In the genomic region with DNA sequence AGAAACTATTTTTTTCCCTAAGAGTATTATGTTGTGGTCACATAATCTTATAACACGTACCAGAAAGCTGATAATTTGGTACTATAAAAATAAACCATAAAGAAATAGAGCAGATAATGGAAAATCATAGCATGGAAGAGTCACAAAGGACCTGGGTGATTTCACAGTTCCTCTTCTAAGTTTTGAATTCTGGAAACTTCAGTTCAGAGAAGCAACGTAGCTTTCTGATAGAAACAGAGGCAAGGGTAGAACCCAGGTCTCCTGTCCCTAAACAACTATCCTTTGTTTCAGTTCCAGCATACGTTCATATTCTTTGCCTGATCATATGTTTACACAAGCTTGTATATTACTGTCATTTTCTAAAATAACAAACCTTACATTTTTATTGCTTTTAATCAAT, we compare ENCODE assay signal across 31 cellular contexts.
"Had no signal": no experiment of that assay in that cellular context is flagged by ENCODE, and none has a peak within 500 bp of the region (broad histone marks: within the 10 kb centered on the region; RNA-seq: fewer than 3 reads in every experiment).

No MANE protein-coding gene starts in this region.

- H3K36me3 Mint-ChIP-seq: activated CD4-positive, alpha-beta memory T cell treated with anti-CD3 and anti-CD28 coated beads for 36 hours; activated CD8-positive, alpha-beta memory T cell treated with anti-CD3 and anti-CD28 coated beads, Interleukin-2, amount 10 ng/mL, durations not matched to agents 7 days and 5 days; activated naive CD4-positive, alpha-beta T cell treated with anti-CD3 and anti-CD28 coated beads, Interleukin-2, amount 50 U/mL, for 24 hours; activated naive CD8-positive, alpha-beta T cell treated with anti-CD3 and anti-CD28 coated beads for 36 hours had no signal

- H3K27ac Mint-ChIP-seq: activated CD4-positive, alpha-beta memory T cell treated with anti-CD3 and anti-CD28 coated beads for 36 hours; activated CD4-positive, alpha-beta T cell treated with anti-CD3 and anti-CD28 coated beads for 36 hours; activated CD4-positive, alpha-beta T cell treated with anti-CD3 and anti-CD28 coated beads, Interleukin-2, amount 10 ng/mL, durations not matched to agents 24 days and 14 days; activated CD8-positive, alpha-beta memory T cell treated with anti-CD3 and anti-CD28 coated beads, Interleukin-2, amount 10 ng/mL, durations not matched to agents 7 days and 5 days; activated CD8-positive, alpha-beta T cell treated with anti-CD3 and anti-CD28 coated beads, Interleukin-2, amount 10 ng/mL, durations not matched to agents 7 days and 5 days; activated naive CD4-positive, alpha-beta T cell treated with anti-CD3 and anti-CD28 coated beads for 36 hours; activated naive CD4-positive, alpha-beta T cell treated with anti-CD3 and anti-CD28 coated beads, Interleukin-2, amount 50 U/mL, for 24 hours; activated naive CD8-positive, alpha-beta T cell treated with anti-CD3 and anti-CD28 coated beads for 36 hours; activated naive CD8-positive, alpha-beta T cell treated with anti-CD3 and anti-CD28 coated beads, Interleukin-2, amount 50 U/mL, for 24 hours; activated T-helper 1 cell treated with anti-CD3 and anti-CD28 coated beads, Interleukin-12 subunit alpha, Interleukin-12 subunit beta, Interleukin-2, Interleukin-4 antibody, amounts not matched to agents 30 ng/mL and 10 ng/mL and 1 ng/mL, durations not matched to agents 14 hours and 24 hours and 36 hours; activated T-helper 2 cell treated with anti-CD3 and anti-CD28 coated beads, Interferon-gamma antibody, Interleukin-2, Interleukin-4, amounts not matched to agents 10 μg/mL and 5 μg/mL and 100 μg/mL, durations not matched to agents 14 hours and 24 hours and 36 hours; T-helper 17 cell; T-helper 2 cell treated with Interferon-gamma antibody and Interleukin-4, amounts not matched to agents 5 μg/mL and 100 μg/mL, for 36 hours had no signal

- ATAC-seq: activated CD4-positive, alpha-beta T cell treated with anti-CD3 and anti-CD28 coated beads for 36 hours; activated CD8-positive, alpha-beta memory T cell treated with anti-CD3 and anti-CD28 coated beads, Interleukin-2, amount 10 ng/mL, durations not matched to agents 7 days and 5 days; activated CD8-positive, alpha-beta T cell treated with anti-CD3 and anti-CD28 coated beads, Interleukin-2, amount 10 ng/mL, durations not matched to agents 7 days and 5 days; activated naive CD8-positive, alpha-beta T cell treated with anti-CD3 and anti-CD28 coated beads, Interleukin-2, amount 50 U/mL, for 24 hours; body of pancreas; T-helper 17 cell had no signal

- DNase-seq: activated CD4-positive, alpha-beta memory T cell treated with anti-CD3 and anti-CD28 coated beads for 36 hours; activated CD4-positive, alpha-beta T cell treated with anti-CD3 and anti-CD28 coated beads for 36 hours; activated CD4-positive, CD25-positive, alpha-beta regulatory T cell; activated CD4-positive, CD25-positive, alpha-beta regulatory T cell treated with anti-CD3 and anti-CD28 coated beads, Interleukin-2, amount 50 U/mL, for 72 hours; activated CD8-positive, alpha-beta memory T cell treated with anti-CD3 and anti-CD28 coated beads, Interleukin-2, amount 10 ng/mL, durations not matched to agents 7 days and 5 days; activated CD8-positive, alpha-beta memory T cell treated with anti-CD3 and anti-CD28 coated beads, Interleukin-2, amount 50 U/mL, for 4 hours; activated CD8-positive, alpha-beta T cell treated with anti-CD3 and anti-CD28 coated beads, Interleukin-2, amount 10 ng/mL, durations not matched to agents 7 days and 5 days; activated effector memory CD4-positive, alpha-beta T cell treated with anti-CD3 and anti-CD28 coated beads, Interleukin-2, amount 50 U/mL, for 16 hours; activated naive CD4-positive, alpha-beta T cell treated with anti-CD3 and anti-CD28 coated beads for 36 hours; activated naive CD8-positive, alpha-beta T cell treated with anti-CD3 and anti-CD28 coated beads for 36 hours; activated naive CD8-positive, alpha-beta T cell treated with anti-CD3 and anti-CD28 coated beads, Interleukin-2, amount 50 U/mL, for 24 hours; activated T-cell treated with anti-CD3 and anti-CD28 coated beads, Interleukin-2, amount 50 U/mL, for 1 hour; activated T-cell treated with anti-CD3 and anti-CD28 coated beads, Interleukin-2, amount 50 U/mL, for 48 hours; adrenal gland; amygdala; aorta; body of pancreas; caudate nucleus; cortex of kidney; effector CD8-positive, alpha-beta T cell; esophagus squamous epithelium; head of caudate nucleus; T-helper 1 cell; T-helper 17 cell; T1000 had no signal

- H3K4me1 ChIP-seq: adrenal gland, body of pancreas, esophagus squamous epithelium had no signal

- H3K4me3 Mint-ChIP-seq: activated CD4-positive, alpha-beta memory T cell treated with anti-CD3 and anti-CD28 coated beads for 36 hours; activated CD4-positive, alpha-beta T cell treated with anti-CD3 and anti-CD28 coated beads for 36 hours; activated CD4-positive, alpha-beta T cell treated with anti-CD3 and anti-CD28 coated beads, Interleukin-2, amount 10 ng/mL, durations not matched to agents 24 days and 14 days; activated CD8-positive, alpha-beta memory T cell treated with anti-CD3 and anti-CD28 coated beads, Interleukin-2, amount 10 ng/mL, durations not matched to agents 7 days and 5 days; activated CD8-positive, alpha-beta T cell treated with anti-CD3 and anti-CD28 coated beads, Interleukin-2, amount 10 ng/mL, durations not matched to agents 7 days and 5 days; activated naive CD4-positive, alpha-beta T cell treated with anti-CD3 and anti-CD28 coated beads for 36 hours; activated naive CD4-positive, alpha-beta T cell treated with anti-CD3 and anti-CD28 coated beads, Interleukin-2, amount 50 U/mL, for 24 hours; activated naive CD8-positive, alpha-beta T cell treated with anti-CD3 and anti-CD28 coated beads for 36 hours; activated naive CD8-positive, alpha-beta T cell treated with anti-CD3 and anti-CD28 coated beads, Interleukin-2, amount 50 U/mL, for 24 hours; activated T-helper 1 cell treated with anti-CD3 and anti-CD28 coated beads, Interleukin-12 subunit alpha, Interleukin-12 subunit beta, Interleukin-2, Interleukin-4 antibody, amounts not matched to agents 30 ng/mL and 10 ng/mL and 1 ng/mL, durations not matched to agents 14 hours and 24 hours and 36 hours; T-helper 17 cell; T-helper 2 cell treated with Interferon-gamma antibody and Interleukin-4, amounts not matched to agents 5 μg/mL and 100 μg/mL, for 36 hours had no signal

- H3K27me3 Mint-ChIP-seq: activated CD4-positive, alpha-beta T cell treated with anti-CD3 and anti-CD28 coated beads for 36 hours; activated CD4-positive, alpha-beta T cell treated with anti-CD3 and anti-CD28 coated beads, Interleukin-2, amount 10 ng/mL, durations not matched to agents 24 days and 14 days; activated naive CD8-positive, alpha-beta T cell treated with anti-CD3 and anti-CD28 coated beads for 36 hours; activated naive CD8-positive, alpha-beta T cell treated with anti-CD3 and anti-CD28 coated beads, Interleukin-2, amount 50 U/mL, for 24 hours; T-helper 17 cell had no signal

- H3K36me3 ChIP-seq: esophagus squamous epithelium had no signal

- H3K9me3 ChIP-seq: adrenal gland, body of pancreas, esophagus squamous epithelium had no signal

- H3K4me3 ChIP-seq: adrenal gland, body of pancreas, esophagus squamous epithelium had no signal

- H3K27me3 ChIP-seq: adrenal gland, body of pancreas, esophagus squamous epithelium had no signal

- H3K27ac ChIP-seq: adrenal gland, body of pancreas, epithelial cell of prostate, esophagus squamous epithelium had no signal

- H3K4me1 Mint-ChIP-seq: activated naive CD4-positive, alpha-beta T cell treated with anti-CD3 and anti-CD28 coated beads, Interleukin-2, amount 50 U/mL, for 24 hours; activated naive CD8-positive, alpha-beta T cell treated with anti-CD3 and anti-CD28 coated beads for 36 hours had no signal

- H3K9me3 Mint-ChIP-seq: activated CD4-positive, alpha-beta T cell treated with anti-CD3 and anti-CD28 coated beads, Interleukin-2, amount 10 ng/mL, durations not matched to agents 24 days and 14 days; activated naive CD4-positive, alpha-beta T cell treated with anti-CD3 and anti-CD28 coated beads, Interleukin-2, amount 50 U/mL, for 24 hours; activated naive CD8-positive, alpha-beta T cell treated with anti-CD3 and anti-CD28 coated beads for 36 hours; activated naive CD8-positive, alpha-beta T cell treated with anti-CD3 and anti-CD28 coated beads, Interleukin-2, amount 50 U/mL, for 24 hours; activated T-helper 1 cell treated with anti-CD3 and anti-CD28 coated beads, Interleukin-12 subunit alpha, Interleukin-12 subunit beta, Interleukin-2, Interleukin-4 antibody, amounts not matched to agents 30 ng/mL and 10 ng/mL and 1 ng/mL, durations not matched to agents 14 hours and 24 hours and 36 hours; activated T-helper 2 cell treated with anti-CD3 and anti-CD28 coated beads, Interferon-gamma antibody, Interleukin-2, Interleukin-4, amounts not matched to agents 10 μg/mL and 5 μg/mL and 100 μg/mL, durations not matched to agents 14 hours and 24 hours and 36 hours; T-helper 2 cell treated with Interferon-gamma antibody and Interleukin-4, amounts not matched to agents 5 μg/mL and 100 μg/mL, for 36 hours had no signal
